Comparison of ENCODE assay signal across 16 cellular contexts in the genomic region with DNA sequence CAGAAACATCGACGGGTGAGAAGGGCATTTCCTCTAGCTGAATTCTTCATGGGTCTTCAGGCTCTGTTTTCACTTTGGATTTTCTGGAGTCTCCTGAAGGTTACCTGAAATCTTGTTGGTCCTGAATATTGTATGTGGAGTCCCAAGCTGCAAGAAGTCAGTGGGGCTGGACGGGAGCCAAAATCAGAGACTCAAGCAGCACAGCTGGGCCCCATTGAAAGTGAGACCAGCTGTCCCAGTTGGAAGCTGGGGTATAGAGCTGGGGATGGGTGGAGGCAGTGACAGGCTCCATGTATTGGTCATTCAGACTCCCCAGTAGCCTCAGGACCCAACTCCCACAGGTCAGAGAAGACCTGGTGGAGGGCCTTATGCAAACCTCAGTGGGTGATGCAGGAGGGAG.
DNase-seq lines count a peak whose midpoint lies in the region; ATAC-seq and TF ChIP-seq lines count a peak whose summit lies in the region.
"Had no signal": no experiment of that assay in that cellular context is flagged by ENCODE, and none has a peak within 500 bp of the region (broad histone marks: within the 10 kb centered on the region; RNA-seq: fewer than 3 reads in every experiment).

No MANE protein-coding gene starts in this region.

- H3K36me3 ChIP-seq in Peyer's patch: no peaks in the 10 kb centered on the region
- H3K36me3 ChIP-seq: cardiac muscle cell, thyroid gland had no signal

- peaks cover 2% of the 10 kb centered on the region for H3K36me3 Mint-ChIP-seq in activated CD8-positive, alpha-beta memory T cell treated with anti-CD3 and anti-CD28 coated beads, Interleukin-2, amount 10 ng/mL, durations not matched to agents 7 days and 5 days
- H3K36me3 Mint-ChIP-seq in naive B cell: no peaks in the 10 kb centered on the region

- TF ChIP-seq POLR2A in Peyer's patch (IDR thresholded peaks at IDR 0.05): no peak

- H3K27me3 Mint-ChIP-seq in activated CD8-positive, alpha-beta memory T cell treated with anti-CD3 and anti-CD28 coated beads, Interleukin-2, amount 10 ng/mL, durations not matched to agents 7 days and 5 days: no peaks in the 10 kb centered on the region
- H3K27me3 Mint-ChIP-seq in naive B cell: peaks cover 0 to 19% (median 14%) of the 10 kb centered on the region in 3 donors

- H3K4me1 Mint-ChIP-seq in activated CD8-positive, alpha-beta memory T cell treated with anti-CD3 and anti-CD28 coated beads, Interleukin-2, amount 10 ng/mL, durations not matched to agents 7 days and 5 days: peaks cover 39% of the 10 kb centered on the region
- H3K4me1 Mint-ChIP-seq in naive B cell: peaks cover 18 to 33% (median 24%) of the 10 kb centered on the region in 3 donors

- intact Hi-C loops in posterior vena cava (cut with DNase I): no loop called here

- H3K27me3 ChIP-seq in Peyer's patch: no peaks in the 10 kb centered on the region
- H3K27me3 ChIP-seq: thyroid gland had no signal

- peak overlapping the region; percentile 86 for H3K27ac Mint-ChIP-seq in activated CD8-positive, alpha-beta memory T cell treated with anti-CD3 and anti-CD28 coated beads, Interleukin-2, amount 10 ng/mL, durations not matched to agents 7 days and 5 days
- peak overlapping the region in 2 of 6 donors; percentile 34 to 59 for H3K27ac Mint-ChIP-seq in naive B cell
- H3K27ac Mint-ChIP-seq: progenitor cell of endocrine pancreas had no signal

- no peaks in the 10 kb centered on the region for H3K9me3 Mint-ChIP-seq in activated CD8-positive, alpha-beta memory T cell treated with anti-CD3 and anti-CD28 coated beads, Interleukin-2, amount 10 ng/mL, durations not matched to agents 7 days and 5 days (ENCODE audit: low read depth)
- no peaks in the 10 kb centered on the region for H3K9me3 Mint-ChIP-seq in naive B cell

- no peak overlapping the region for H3K27ac ChIP-seq in Peyer's patch
- H3K27ac ChIP-seq: cardiac muscle cell, thyroid gland had no signal

- TF ChIP-seq CTCF in Peyer's patch (IDR thresholded peaks at IDR 0.05): no peak

- H3K4me3 ChIP-seq in Peyer's patch: no peak overlapping the region
- H3K4me3 ChIP-seq: cardiac muscle cell, mucosa of descending colon, thyroid gland had no signal

- peaks cover 0 to 5% (median 2%) of the 10 kb centered on the region in 4 donors for H3K4me1 ChIP-seq in Peyer's patch
- H3K4me1 ChIP-seq: thyroid gland had no signal

- H3K4me3 Mint-ChIP-seq in activated CD8-positive, alpha-beta memory T cell treated with anti-CD3 and anti-CD28 coated beads, Interleukin-2, amount 10 ng/mL, durations not matched to agents 7 days and 5 days: peak overlapping the region; percentile 6
- peak overlapping the region in 6 of 8 donors; percentile 63 to 86 (median 72) for H3K4me3 Mint-ChIP-seq in naive B cell

- no peaks in the 10 kb centered on the region for H3K9me3 ChIP-seq in Peyer's patch
- H3K9me3 ChIP-seq: mucosa of descending colon, thyroid gland had no signal

- ATAC-seq in activated CD8-positive, alpha-beta memory T cell treated with anti-CD3 and anti-CD28 coated beads, Interleukin-2, amount 10 ng/mL, durations not matched to agents 7 days and 5 days: peak; percentile 13
- ATAC-seq in naive B cell (ENCODE audit: low read depth in 2 of 2): peak in 1 of 2 donors; percentile 4
- ATAC-seq in GM18909 (IDR thresholded peaks at IDR 0.05; ENCODE audit: poor library complexity, unreplicated experiment): no peak

- DNase-seq in activated CD8-positive, alpha-beta memory T cell treated with anti-CD3 and anti-CD28 coated beads, Interleukin-2, amount 10 ng/mL, durations not matched to agents 7 days and 5 days: no peak
- no peak for DNase-seq in activated CD8-positive, alpha-beta memory T cell treated with anti-CD3 and anti-CD28 coated beads, Interleukin-2, amount 50 U/mL, for 48 hours
- DNase-seq in DMS 273 (lab: John Stamatoyannopoulos, UW; ENCODE audit: unreplicated experiment) (peak; percentile 90), Peyer's patch (peak in 2 of 3 donors; percentile 38 to 57), naive B cell (no peak), middle frontal gyrus (ENCODE audit: extremely low spot score, low spot score) (no peak), posterior vena cava (ENCODE audit: low spot score) (no peak)
- DNase-seq: activated CD4-positive, CD25-positive, alpha-beta regulatory T cell treated with anti-CD3 and anti-CD28 coated beads, Interleukin-2, amount 50 U/mL, for 72 hours; glutamatergic neuron; NCI-H1092 treated with DMSO at 0.1 percent for 48 hours; NCI-H226 had no signal

- CTCF ChIA-PET in activated CD8-positive, alpha-beta memory T cell treated with anti-CD3 and anti-CD28 coated beads, Interleukin-2, amount 10 ng/mL, durations not matched to agents 7 days and 5 days (lab: Charles Lee): interaction anchor here (0.8 to 2.5 kb wide), 13 partner anchors 8 to 129 kb away, joined by 3 to 19 read pairs (median 5); no protein-coding TSS in a partner anchor

Comparison
In these comparisons a context has a peak if more than half of its experiments do, and no peak if none do; other contexts are left out.
1. DNase-seq: peak in DMS 273 (single experiment) and Peyer's patch (2 of 3); none in activated CD8-positive, alpha-beta memory T cell treated with anti-CD3 and anti-CD28 coated beads, Interleukin-2, amount 10 ng/mL, durations not matched to agents 7 days and 5 days (single experiment), activated CD8-positive, alpha-beta memory T cell treated with anti-CD3 and anti-CD28 coated beads, Interleukin-2, amount 50 U/mL, for 48 hours (single experiment), naive B cell (single experiment), middle frontal gyrus (single experiment) and posterior vena cava (single experiment).